Comparison of ENCODE assay signal across 14 cellular contexts in genomic region chr18:51340332-51340731, GRCh38.
"Had no signal": no experiment of that assay in that cellular context is flagged by ENCODE, and none has a peak within 500 bp of the region (broad histone marks: within the 10 kb centered on the region; RNA-seq: fewer than 3 reads in every experiment).

No MANE protein-coding gene starts in this region.

- H3K36me3 ChIP-seq: sigmoid colon, transverse colon had no signal

- H3K27ac Mint-ChIP-seq: activated naive CD4-positive, alpha-beta T cell treated with anti-CD3 and anti-CD28 coated beads, Interleukin-2, amount 10 ng/mL, durations not matched to agents 7 days and 5 days; activated T-helper 2 cell treated with anti-CD3 and anti-CD28 coated beads, Interferon-gamma antibody, Interleukin-2, Interleukin-4, amounts not matched to agents 10 μg/mL and 5 μg/mL and 100 μg/mL, durations not matched to agents 14 hours and 24 hours and 36 hours; brain; endodermal cell; immature natural killer cell; nephron progenitor cell; T-helper 17 cell had no signal

- H3K4me3 ChIP-seq: sigmoid colon, transverse colon had no signal

- H3K4me1 ChIP-seq: sigmoid colon, transverse colon had no signal

- H3K9me3 ChIP-seq: sigmoid colon, transverse colon had no signal

- H3K27me3 ChIP-seq: sigmoid colon, transverse colon had no signal

- ATAC-seq: esophagus mucosa, T-helper 17 cell had no signal

- H3K4me1 Mint-ChIP-seq: activated naive CD4-positive, alpha-beta T cell treated with anti-CD3 and anti-CD28 coated beads, Interleukin-2, amount 10 ng/mL, durations not matched to agents 7 days and 5 days; brain; endodermal cell; immature natural killer cell; nephron progenitor cell; T-helper 17 cell had no signal

- H3K27me3 Mint-ChIP-seq: brain had no signal

- DNase-seq: activated CD4-positive, alpha-beta T cell treated with anti-CD3 and anti-CD28 coated beads, Interleukin-2, amount 50 U/mL, for 1 hour; activated naive CD4-positive, alpha-beta T cell treated with anti-CD3 and anti-CD28 coated beads, Interleukin-2, amount 10 ng/mL, durations not matched to agents 7 days and 5 days; activated T-cell treated with anti-CD3 and anti-CD28 coated beads for 4 hours; endodermal cell; immature natural killer cell; nephron progenitor cell; sigmoid colon; stimulated activated CD4-positive, alpha-beta T cell treated with anti-CD3 and anti-CD28 coated beads, Interleukin-4, amount 100 ng/mL, for 4 hours; substantia nigra; T-helper 17 cell; transverse colon had no signal

- H3K27ac ChIP-seq: sigmoid colon, transverse colon had no signal

- H3K4me3 Mint-ChIP-seq: activated naive CD4-positive, alpha-beta T cell treated with anti-CD3 and anti-CD28 coated beads, Interleukin-2, amount 10 ng/mL, durations not matched to agents 7 days and 5 days; brain; endodermal cell; immature natural killer cell; nephron progenitor cell; T-helper 17 cell had no signal

- H3K9me3 Mint-ChIP-seq: activated naive CD4-positive, alpha-beta T cell treated with anti-CD3 and anti-CD28 coated beads, Interleukin-2, amount 10 ng/mL, durations not matched to agents 7 days and 5 days; activated T-helper 2 cell treated with anti-CD3 and anti-CD28 coated beads, Interferon-gamma antibody, Interleukin-2, Interleukin-4, amounts not matched to agents 10 μg/mL and 5 μg/mL and 100 μg/mL, durations not matched to agents 14 hours and 24 hours and 36 hours; endodermal cell; immature natural killer cell; nephron progenitor cell had no signal
